8 cellular contexts compared by ENCODE assay signal in the genomic region with DNA sequence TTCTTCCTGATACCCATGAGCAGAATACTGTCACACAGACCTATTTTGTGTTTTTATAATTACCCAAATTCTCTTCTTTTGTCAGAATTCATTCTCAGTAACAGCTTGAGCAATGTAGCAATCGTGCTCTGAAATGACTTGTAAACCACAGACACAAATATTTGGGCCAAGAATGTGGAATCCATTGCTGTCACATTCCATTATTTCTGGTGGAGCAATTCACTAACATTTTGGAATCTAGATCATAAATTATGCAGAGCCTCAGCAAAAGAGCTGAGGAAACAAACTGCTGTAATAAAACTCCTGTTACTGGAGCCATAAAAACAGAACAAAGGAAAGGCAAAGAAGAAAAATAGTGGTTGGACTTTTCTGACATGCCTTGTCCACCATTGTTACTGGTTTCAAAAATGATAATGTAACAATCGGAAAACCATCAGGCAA.
DNase-seq lines count a peak whose midpoint lies in the region; ATAC-seq and TF ChIP-seq lines count a peak whose summit lies in the region.

No MANE protein-coding gene starts in this region.

- no peak overlapping the region for H3K27ac ChIP-seq in HEK293 (ENCODE audit: extremely low read depth, low read depth, low read length)
- H3K27ac ChIP-seq in heart right ventricle = peak overlapping the region in 3 of 10 donors; percentile 9 to 36 (median 31)
- H3K27ac ChIP-seq in smooth muscle cell (ENCODE audit: low read depth) = peak overlapping the region; percentile 89

- H3K36me3 ChIP-seq in HEK293 (ENCODE audit: control insufficient read depth in 2 of 2, insufficient read depth in 1 of 2, low read length in 2 of 2) (no peaks in the 10 kb centered on the region), heart right ventricle (no peaks in the 10 kb centered on the region), smooth muscle cell (ENCODE audit: low read depth) (no peaks in the 10 kb centered on the region)

- H3K79me2 ChIP-seq in smooth muscle cell (ENCODE audit: low read depth) = no peaks in the 10 kb centered on the region

- no peak overlapping the region for H2AFZ ChIP-seq in smooth muscle cell (ENCODE audit: low read depth)

- H4K20me1 ChIP-seq in smooth muscle cell (ENCODE audit: low read depth) = no peaks in the 10 kb centered on the region

- H3F3A ChIP-seq in smooth muscle cell (ENCODE audit: low read depth) = peaks cover 18% of the 10 kb centered on the region

- peak overlapping the region; percentile 56 for H3K9ac ChIP-seq in smooth muscle cell (ENCODE audit: low read depth)

- H3K4me2 ChIP-seq in smooth muscle cell = peak overlapping the region; percentile 69

- ATAC-seq in heart right ventricle = peak in 7 of 8 donors; percentile 37 to 78 (median 59)
- no peak for ATAC-seq in GM18867 (IDR thresholded peaks at IDR 0.05; ENCODE audit: unreplicated experiment)
- no peak for ATAC-seq in GM21737 (IDR thresholded peaks at IDR 0.05; ENCODE audit: unreplicated experiment)

- H3K4me1 ChIP-seq in HEK293 (ENCODE audit: control insufficient read depth, insufficient read depth, low read length) (peaks cover 16% of the 10 kb centered on the region), heart right ventricle (peaks cover 0 to 71% (median 46%) of the 10 kb centered on the region in 9 donors), smooth muscle cell (ENCODE audit: low read depth) (peaks cover 30% of the 10 kb centered on the region)

- TF ChIP-seq CTCF in HEK293 (tag by site-specific recombination; IDR thresholded peaks at IDR 0.05) (no peak), heart right ventricle (IDR thresholded peaks at IDR 0.05) (no peak), smooth muscle cell (IDR thresholded peaks at IDR 0.05; ENCODE audit: borderline replicate concordance, insufficient read depth, poor library complexity, severe bottlenecking) (no peak)

- POLR2A ChIA-PET in HEK293 (lab: Yijun Ruan, JAX) = no interaction called here

- H3K4me3 ChIP-seq in HEK293 (ENCODE audit: low read depth, low read length) (no peak overlapping the region), heart right ventricle (no peak overlapping the region), smooth muscle cell (no peak overlapping the region)

- H3K27me3 ChIP-seq in heart right ventricle (no peaks in the 10 kb centered on the region), smooth muscle cell (ENCODE audit: low read depth) (no peaks in the 10 kb centered on the region)

- 66 to 73% methylated on average over 2 of the region's 2 CpGs for WGBS in heart right ventricle, 2 donors
- 41% methylated on average over 2 of the region's 2 CpGs for WGBS in smooth muscle cell (ENCODE audit: low lambda C conversion rate)

- intact Hi-C loops in heart right ventricle (cut with DNase I) = no loop called here

- H3K9me3 ChIP-seq in HEK293 (ENCODE audit: control insufficient read depth, insufficient read depth, low read depth, low read length) = no peaks in the 10 kb centered on the region
- peaks cover 0 to 5% (median 1%) of the 10 kb centered on the region in 11 donors for H3K9me3 ChIP-seq in heart right ventricle
- no peaks in the 10 kb centered on the region for H3K9me3 ChIP-seq in smooth muscle cell (replicated peaks; ENCODE audit: low read depth)

- CTCF ChIA-PET in HEK293 (lab: Yijun Ruan, JAX) = interaction anchor here (0.7 to 0.8 kb wide), 2 partner anchors 59 to 1064 kb away, joined by 3 to 4 read pairs; no protein-coding TSS in a partner anchor

- DNase-seq in astrocyte of the hippocampus (ENCODE audit: low read depth, low spot score) (peak; percentile 92), heart right ventricle (no peak), smooth muscle cell (lab: John Stamatoyannopoulos, UW; ENCODE audit: unreplicated experiment) (no peak), DMS114 treated with DMSO at 0.1 percent for 48 hours (lab: John Stamatoyannopoulos, UW; ENCODE audit: unreplicated experiment) (no peak), NCI-H2227 treated with DMSO at 0.1 percent for 48 hours (lab: John Stamatoyannopoulos, UW) (no peak)

TF ChIP-seq in HEK293, 187 proteins besides CTCF, POLR2A, EP300 and RAD21:
- peak; percentile 87 for TF ChIP-seq FEZF1 (tag by site-specific recombination; IDR thresholded peaks at IDR 0.05)
- TF ChIP-seq HOXD13 (CRISPR knock-in tag; IDR thresholded peaks at IDR 0.05; ENCODE audit: borderline replicate concordance) = peak; percentile 44; the same call in 1 of the 2 replicates
- TF ChIP-seq ZNF211 (tag by site-specific recombination; IDR thresholded peaks at IDR 0.05; ENCODE audit: low read depth) = no peak
- 0 out of 2 replicates have a peak, but pooled peaks have one; percentile 16 for TF ChIP-seq MZF1 (tag by site-specific recombination; IDR thresholded peaks at IDR 0.05; ENCODE audit: borderline replicate concordance)
- TF ChIP-seq, protein P1, sequence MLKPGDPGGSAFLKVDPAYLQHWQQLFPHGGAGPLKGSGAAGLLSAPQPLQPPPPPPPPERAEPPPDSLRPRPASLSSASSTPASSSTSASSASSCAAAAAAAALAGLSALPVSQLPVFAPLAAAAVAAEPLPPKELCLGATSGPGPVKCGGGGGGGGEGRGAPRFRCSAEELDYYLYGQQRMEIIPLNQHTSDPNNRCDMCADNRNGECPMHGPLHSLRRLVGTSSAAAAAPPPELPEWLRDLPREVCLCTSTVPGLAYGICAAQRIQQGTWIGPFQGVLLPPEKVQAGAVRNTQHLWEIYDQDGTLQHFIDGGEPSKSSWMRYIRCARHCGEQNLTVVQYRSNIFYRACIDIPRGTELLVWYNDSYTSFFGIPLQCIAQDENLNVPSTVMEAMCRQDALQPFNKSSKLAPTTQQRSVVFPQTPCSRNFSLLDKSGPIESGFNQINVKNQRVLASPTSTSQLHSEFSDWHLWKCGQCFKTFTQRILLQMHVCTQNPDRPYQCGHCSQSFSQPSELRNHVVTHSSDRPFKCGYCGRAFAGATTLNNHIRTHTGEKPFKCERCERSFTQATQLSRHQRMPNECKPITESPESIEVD (tag by site-specific recombination; IDR thresholded peaks at IDR 0.05) = peak; percentile 86
- TF ChIP-seq, protein P2, sequence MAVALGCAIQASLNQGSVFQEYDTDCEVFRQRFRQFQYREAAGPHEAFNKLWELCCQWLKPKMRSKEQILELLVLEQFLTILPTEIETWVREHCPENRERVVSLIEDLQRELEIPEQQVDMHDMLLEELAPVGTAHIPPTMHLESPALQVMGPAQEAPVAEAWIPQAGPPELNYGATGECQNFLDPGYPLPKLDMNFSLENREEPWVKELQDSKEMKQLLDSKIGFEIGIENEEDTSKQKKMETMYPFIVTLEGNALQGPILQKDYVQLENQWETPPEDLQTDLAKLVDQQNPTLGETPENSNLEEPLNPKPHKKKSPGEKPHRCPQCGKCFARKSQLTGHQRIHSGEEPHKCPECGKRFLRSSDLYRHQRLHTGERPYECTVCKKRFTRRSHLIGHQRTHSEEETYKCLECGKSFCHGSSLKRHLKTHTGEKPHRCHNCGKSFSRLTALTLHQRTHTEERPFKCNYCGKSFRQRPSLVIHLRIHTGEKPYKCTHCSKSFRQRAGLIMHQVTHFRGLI (tag by site-specific recombination; IDR thresholded peaks at IDR 0.05) = peak; percentile 92
- TF ChIP-seq, protein P3, sequence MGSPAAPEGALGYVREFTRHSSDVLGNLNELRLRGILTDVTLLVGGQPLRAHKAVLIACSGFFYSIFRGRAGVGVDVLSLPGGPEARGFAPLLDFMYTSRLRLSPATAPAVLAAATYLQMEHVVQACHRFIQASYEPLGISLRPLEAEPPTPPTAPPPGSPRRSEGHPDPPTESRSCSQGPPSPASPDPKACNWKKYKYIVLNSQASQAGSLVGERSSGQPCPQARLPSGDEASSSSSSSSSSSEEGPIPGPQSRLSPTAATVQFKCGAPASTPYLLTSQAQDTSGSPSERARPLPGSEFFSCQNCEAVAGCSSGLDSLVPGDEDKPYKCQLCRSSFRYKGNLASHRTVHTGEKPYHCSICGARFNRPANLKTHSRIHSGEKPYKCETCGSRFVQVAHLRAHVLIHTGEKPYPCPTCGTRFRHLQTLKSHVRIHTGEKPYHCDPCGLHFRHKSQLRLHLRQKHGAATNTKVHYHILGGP (tag by site-specific recombination; IDR thresholded peaks at IDR 0.05) = 0 out of 2 replicates have a peak, but pooled peaks have one; percentile 6
- no peak for TF ChIP-seq ZSCAN16 (tag by site-specific recombination; IDR thresholded peaks at IDR 0.05)
- no peak for TF ChIP-seq ZNF223 (tag by site-specific recombination; IDR thresholded peaks at IDR 0.05)
- TF ChIP-seq ZIC2 (tag by site-specific recombination; IDR thresholded peaks at IDR 0.05) = no peak
- TF ChIP-seq ZSCAN30 (tag by site-specific recombination; IDR thresholded peaks at IDR 0.05) = 0 out of 2 replicates have a peak, but pooled peaks have one; percentile 9
- no peak for TF ChIP-seq ZNF140 (tag by site-specific recombination; IDR thresholded peaks at IDR 0.05)

Comparison
In these comparisons a context has a peak if more than half of its experiments do, and no peak if none do; other contexts are left out.
1. ATAC-seq: peak in heart right ventricle (7 of 8); none in GM18867 (single experiment) and GM21737 (single experiment).